Comparison of ENCODE assay signal across 8 cellular contexts in the genomic region with DNA sequence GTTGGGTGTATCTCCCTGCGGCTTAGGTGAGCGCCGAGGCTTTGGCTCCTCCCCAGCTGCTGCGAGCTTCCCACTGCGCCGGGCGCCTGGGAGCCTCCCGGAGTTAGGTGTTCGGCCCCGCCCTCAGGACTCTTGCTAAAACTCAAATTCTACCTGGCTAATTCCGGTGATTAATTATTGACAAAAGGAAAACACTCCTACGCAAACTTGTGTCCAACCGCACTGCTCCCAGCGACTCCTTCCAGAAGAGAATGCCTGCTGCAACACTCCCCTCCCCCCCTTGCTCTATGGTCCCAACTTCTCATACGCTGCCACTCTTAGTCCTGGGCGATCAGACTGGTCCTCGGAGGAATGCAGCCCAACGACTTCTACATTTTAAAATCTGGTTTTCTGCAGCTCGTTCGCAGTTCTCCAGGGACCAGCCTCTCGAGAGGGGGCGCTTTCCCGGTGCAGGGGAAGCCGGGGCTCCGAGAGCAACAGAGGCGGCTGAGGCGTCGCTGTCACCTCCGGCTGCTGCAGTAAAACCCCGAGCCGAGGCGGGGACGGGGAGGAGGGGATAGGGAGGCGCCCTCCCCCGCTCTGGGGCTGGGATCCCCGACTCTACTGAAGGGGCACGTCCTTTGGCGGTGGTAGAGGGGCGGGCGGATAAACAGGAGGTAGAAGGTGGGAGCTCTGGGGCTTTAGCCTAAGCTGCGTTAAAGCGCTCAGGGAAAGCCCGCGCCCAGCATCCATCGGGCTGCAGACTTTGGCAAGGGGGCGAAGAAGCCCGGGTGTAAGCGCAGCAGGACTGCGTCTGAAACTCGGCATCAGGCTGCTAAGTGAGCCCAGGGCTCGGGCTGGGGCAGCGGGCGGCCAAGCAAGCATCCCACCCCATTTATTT. TPM values are rescaled to one million over a fixed set of nuclear protein-coding genes. Genes with fewer than 3 reads are reported as not detected.
DNase-seq lines count a peak whose midpoint lies in the region; TF ChIP-seq lines count a peak whose summit lies in the region.

A gene with protein sequence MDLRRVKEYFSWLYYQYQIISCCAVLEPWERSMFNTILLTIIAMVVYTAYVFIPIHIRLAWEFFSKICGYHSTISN (minus strand): TSS at position 77 of the 880 bp plus-strand sequence. CDS start 25,194 bp downstream, outside the sequence.

- peak within 1 kb of the TSS; percentile 81 for H3K4me3 Mint-ChIP-seq in HFFc6

- no peaks in the 10 kb centered on the region for H3K36me3 Mint-ChIP-seq in HFFc6 (ENCODE audit: low read depth)

- H3K9me3 Mint-ChIP-seq in HFFc6 = no peaks in the 10 kb centered on the region

- peaks cover 13% of the 10 kb centered on the region for H3K4me1 Mint-ChIP-seq in HFFc6 (ENCODE audit: low read depth)

- peaks cover 20% of the 10 kb centered on the region for H3K27me3 Mint-ChIP-seq in HFFc6 (ENCODE audit: insufficient read depth)

- DNase-seq in GM12864 (ENCODE audit: low read depth) = no peak
- no peak for DNase-seq in HFFc6
- peak; percentile 21 to 30 for DNase-seq in NCI-H1930 (lab: John Stamatoyannopoulos, UW)
- peak; percentile 49 to 51 for DNase-seq in activated CD4-positive, alpha-beta T cell treated with anti-CD3 and anti-CD28 coated beads, Interleukin-2, amount 50 U/mL, for 4 hours
- DNase-seq in effector CD4-positive, alpha-beta T cell = peak; percentile 26
- peak; percentile 17 for DNase-seq in medulla oblongata (ENCODE audit: extremely low spot score)
- DNase-seq in stimulated activated CD8-positive, alpha-beta memory T cell treated with anti-CD3 and anti-CD28 coated beads, Interleukin-4, amount 100 ng/mL, for 48 hours = peak; percentile 63
- DNase-seq in NCI-H1048 (lab: John Stamatoyannopoulos, UW) = no peak

- peak within 1 kb of the TSS; percentile 18 for H3K4me3 ChIP-seq in GM12864 (ENCODE audit: low read depth, low read length)

- H3K27ac Mint-ChIP-seq in HFFc6 = no peak within 1 kb of the TSS

- no peak for TF ChIP-seq CTCF in GM12864 (IDR thresholded peaks at IDR 0.05; ENCODE audit: low read depth, low read length, missing control alignments)
- TF ChIP-seq CTCF in HFFc6 (IDR thresholded peaks at IDR 0.05) = no peak; the same call in 1 of the 2 replicates

RNA-seq across cellular contexts. Expression of the gene that starts here (rescaled TPM):
- not detected for total RNA-seq in HFFc6 (2021; fragmentation: NEBNext Ultra II Directional; extraction: Animal tissue kit (Norgen Biotek cat#: 25700))

Comparison
In these comparisons a context has a peak if more than half of its experiments do, and no peak if none do; other contexts are left out.
1. DNase-seq: peak in NCI-H1930 (2 of 2), activated CD4-positive, alpha-beta T cell treated with anti-CD3 and anti-CD28 coated beads, Interleukin-2, amount 50 U/mL, for 4 hours (2 of 2), effector CD4-positive, alpha-beta T cell (single experiment), medulla oblongata (single experiment) and stimulated activated CD8-positive, alpha-beta memory T cell treated with anti-CD3 and anti-CD28 coated beads, Interleukin-4, amount 100 ng/mL, for 48 hours (single experiment); none in GM12864 (single experiment), HFFc6 (single experiment) and NCI-H1048 (single experiment).